ENCODE assay signal across 17 cellular contexts in genomic region chr2:9029721-9030120, GRCh38. TPM values are rescaled to one million over a fixed set of nuclear protein-coding genes. Genes with fewer than 3 reads are reported as not detected.
A peak's percentile ranks its signal among the peaks of the same experiment; 100 is the strongest.
DNase-seq lines count a peak whose midpoint lies in the region; ATAC-seq and TF ChIP-seq lines count a peak whose summit lies in the region.
"Had no signal": no experiment of that assay in that cellular context is flagged by ENCODE, and none has a peak within 500 bp of the region (broad histone marks: within the 10 kb centered on the region; RNA-seq: fewer than 3 reads in every experiment).

No MANE protein-coding gene starts in this region.

- no peaks in the 10 kb centered on the region for H3K9me3 ChIP-seq in Panc1 (ENCODE audit: control insufficient read depth, insufficient read depth, low read depth, low read length)
- H3K9me3 ChIP-seq: BLaER1 treated with 17β-estradiol and CSF1 and Interleukin-3, amounts not matched to agents 10 nM and 100 nM; HAP-1; SK-N-SH had no signal

- in situ Hi-C loops in Panc1 (cut with HindIII; ENCODE audit: low pct_unique_long_range_greater_than_20kb, low sequenced_read_pairs): no loop called here

- H3K27me3 ChIP-seq in Panc1 (ENCODE audit: control insufficient read depth, insufficient read depth, low read length): no peaks in the 10 kb centered on the region; the same call in 1 of the 2 replicates
- H3K27me3 ChIP-seq: BLaER1 treated with 17β-estradiol and CSF1 and Interleukin-3, amounts not matched to agents 10 nM and 100 nM had no signal

- no peaks in the 10 kb centered on the region for H3K36me3 ChIP-seq in Panc1 (ENCODE audit: control insufficient read depth, insufficient read depth, low read length)
- H3K36me3 ChIP-seq: BLaER1 treated with 17β-estradiol and CSF1 and Interleukin-3, amounts not matched to agents 10 nM and 100 nM; HAP-1 had no signal

- no peak overlapping the region for H3K4me3 ChIP-seq in Panc1 (ENCODE audit: low read depth in 2 of 2, low read length in 2 of 2)
- H3K4me3 ChIP-seq: BLaER1 treated with 17β-estradiol and CSF1 and Interleukin-3, amounts not matched to agents 10 nM and 100 nM; HAP-1; PC-9 had no signal

- H3K27ac ChIP-seq in Panc1 (ENCODE audit: low read length): no peak overlapping the region
- H3K27ac ChIP-seq: BLaER1 treated with 17β-estradiol and CSF1 and Interleukin-3, amounts not matched to agents 10 nM and 100 nM; PC-9 had no signal

- no peak for TF ChIP-seq CTCF in Panc1 (IDR thresholded peaks at IDR 0.05)

- POLR2A ChIA-PET in Panc1 (lab: Charles Lee): no interaction called here

- CTCF ChIA-PET in Panc1 (lab: Charles Lee): interaction anchor here (0.6 kb wide), 1 partner anchor 19 kb away, joined by 12 read pairs; no protein-coding TSS in a partner anchor

- DNase-seq in NCI-H1105 treated with DMSO at 0.1 percent for 48 hours (lab: John Stamatoyannopoulos, UW) (peak; percentile 6), NCI-H1105 (lab: John Stamatoyannopoulos, UW) (no peak), DMS153 treated with DMSO at 0.1 percent for 48 hours (lab: John Stamatoyannopoulos, UW; ENCODE audit: unreplicated experiment) (peak; percentile 57), NCI-H146 (lab: John Stamatoyannopoulos, UW) (peak; percentile 78), Panc1 (ENCODE audit: low read depth, low spot score) (no peak), NCI-H446 (lab: John Stamatoyannopoulos, UW) (no peak)
- DNase-seq: 8988T, IMR-90, MV-4-11, PC-9, SK-N-SH, T-helper 1 cell had no signal

- H3K4me1 ChIP-seq in Panc1 (ENCODE audit: control insufficient read depth, insufficient read depth, low read length): peaks cover 18% of the 10 kb centered on the region; the same call in 1 of the 2 replicates
- H3K4me1 ChIP-seq: HAP-1 had no signal

- peak; percentile 79 for ATAC-seq in Panc1
- no peak for ATAC-seq in HG03025 (IDR thresholded peaks at IDR 0.05; ENCODE audit: low FRiP score, unreplicated experiment)
- no peak for ATAC-seq in GM21576 (IDR thresholded peaks at IDR 0.05; ENCODE audit: unreplicated experiment)
- ATAC-seq: Right ventricle myocardium inferior had no signal

- intact Hi-C loops in Panc1 (cut with micrococcal nuclease; ENCODE audit: unreplicated experiment): no loop called here

- BruUV-seq in Panc1 (replicated peaks; lab: Mats Ljungman, UMichigan): no TSS peak

RNA-seq across cellular contexts. Expression of gene MBOAT2, which starts 26.2 kb away (rescaled TPM):
- 34.8 TPM for total RNA-seq in Panc1 (2021; ENCODE audit: unreplicated experiment)
- 21.2 TPM for polyA plus RNA-seq in Panc1 (2012; ENCODE audit: insufficient read length)

Comparison
In these comparisons a context has a peak if more than half of its experiments do, and no peak if none do; other contexts are left out.
1. DNase-seq: peak in NCI-H1105 treated with DMSO at 0.1 percent for 48 hours (single experiment), DMS153 treated with DMSO at 0.1 percent for 48 hours (single experiment) and NCI-H146 (single experiment); none in NCI-H1105 (single experiment), Panc1 (single experiment) and NCI-H446 (0 of 2).